In the genomic region with DNA sequence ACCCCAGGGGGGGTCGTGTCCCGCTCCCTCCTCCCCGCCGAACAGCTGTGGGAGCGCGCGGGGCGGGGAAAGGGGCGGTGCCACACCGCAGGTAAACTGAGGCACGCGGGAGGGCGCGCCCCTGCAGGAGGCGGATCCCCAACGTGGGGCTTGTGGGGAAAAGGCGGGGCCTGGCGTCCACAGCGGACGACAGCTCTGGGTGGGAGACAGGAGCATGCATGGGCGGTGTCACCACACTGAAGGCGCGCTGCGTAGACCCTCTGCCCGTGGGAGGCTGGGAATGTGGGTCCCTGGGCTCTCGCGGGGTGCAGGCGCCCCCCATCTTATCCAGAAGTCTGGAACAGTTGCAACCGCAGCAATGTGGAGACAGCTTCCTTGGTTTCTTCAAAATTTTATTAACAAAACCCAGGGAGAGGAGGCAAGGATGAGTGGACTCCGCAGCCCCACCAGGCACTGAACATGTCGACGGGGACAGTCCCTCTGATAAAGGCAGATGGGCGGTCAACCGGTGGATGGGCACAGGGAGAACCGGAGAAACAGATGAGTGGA, we compare ENCODE assay signal across 8 cellular contexts. TPM values are rescaled to one million over a fixed set of nuclear protein-coding genes. Genes with fewer than 3 reads are reported as not detected.
DNase-seq lines count a peak whose midpoint lies in the region; ATAC-seq, FAIRE-seq and TF ChIP-seq lines count a peak whose summit lies in the region.

No MANE protein-coding gene starts in this region.

- no peaks in the 10 kb centered on the region for H3K27me3 ChIP-seq in HL-60 (ENCODE audit: insufficient read depth, poor library complexity, severe bottlenecking)
- H3K27me3 ChIP-seq in mononuclear cell (ENCODE audit: insufficient read depth, low read length) = no peaks in the 10 kb centered on the region

- TF ChIP-seq POLR2A in A549 (IDR thresholded peaks at IDR 0.05; ENCODE audit: low read length) = no peak

- no peak for DNase-seq in A549 (ENCODE audit: low read depth in 1 of 2, low spot score in 1 of 2)
- DNase-seq in HL-60 (ENCODE audit: low read depth in 1 of 2, low spot score in 1 of 2) = no peak
- DNase-seq in chondrocyte (ENCODE audit: low spot score) = peak; percentile 92
- DNase-seq in COLO829 (ENCODE audit: low spot score) = no peak
- no peak for DNase-seq in HK-2 (ENCODE audit: unreplicated experiment)
- no peak for DNase-seq in RKO (ENCODE audit: low spot score)

- H3K4me2 ChIP-seq in A549 = peak overlapping the region; percentile 98

- peak overlapping the region; percentile 95 for H3K4me3 Mint-ChIP-seq in chondrocyte (ENCODE audit: unreplicated experiment)

- H3K4me1 ChIP-seq in A549 (peaks cover 31% of the 10 kb centered on the region), mononuclear cell (ENCODE audit: insufficient read depth, low read length) (peaks cover 34% of the 10 kb centered on the region)

- ATAC-seq in A549 = no peak
- no peak for ATAC-seq in GM18502 (IDR thresholded peaks at IDR 0.05; ENCODE audit: poor library complexity, unreplicated experiment)

- H3K9me3 ChIP-seq in A549 (no peaks in the 10 kb centered on the region), mononuclear cell (ENCODE audit: low read depth, low read length) (no peaks in the 10 kb centered on the region)

- H3K4me1 Mint-ChIP-seq in chondrocyte (ENCODE audit: low read depth) = peaks cover 54% of the 10 kb centered on the region

- WGBS in A549 (ENCODE audit: missing lambda C conversion rate) = 31% methylated on average over 19 of the region's 35 CpGs

- no peak for TF ChIP-seq EP300 in A549 (IDR thresholded peaks at IDR 0.05)

- H3K27ac ChIP-seq in A549 (peak overlapping the region; percentile 92 to 95), HL-60 (replicated peaks) (peak overlapping the region; percentile 76)

- TF ChIP-seq CTCF in A549 (IDR thresholded peaks at IDR 0.05) = no peak
- TF ChIP-seq CTCF in HL-60 (IDR thresholded peaks at IDR 0.05; ENCODE audit: insufficient read depth, low read length) = no peak
- TF ChIP-seq CTCF in chondrocyte (IDR thresholded peaks at IDR 0.05) = no peak

- H3K4me3 ChIP-seq in A549 (peak overlapping the region; percentile 87), HL-60 (replicated peaks; ENCODE audit: insufficient read depth, low read length) (peak overlapping the region; percentile 90), mononuclear cell (ENCODE audit: low read length) (peak overlapping the region; percentile 97)

- peak overlapping the region; percentile 83 for H3K27ac Mint-ChIP-seq in chondrocyte (ENCODE audit: unreplicated experiment)

- POLR2A ChIA-PET in A549 (lab: Yijun Ruan, JAX) = interaction anchor here (0.5 to 1.5 kb wide), 9 partner anchors 11 to 93 kb away, joined by 3 to 14 read pairs (median 5); partner anchors contain the start of genes CFAP53 and SKA1

- H3K36me3 Mint-ChIP-seq in chondrocyte (ENCODE audit: low read depth) = peaks cover 16% of the 10 kb centered on the region

- TF ChIP-seq RAD21 in A549 (conservative IDR thresholded peaks at IDR 0.05 in 1 of 2, IDR thresholded peaks at IDR 0.05 in 1 of 2) = no peak

- FAIRE-seq in A549 (lab: Jason Lieb, UNC) = no peak

- H3K9me3 Mint-ChIP-seq in chondrocyte (ENCODE audit: low read depth) = no peaks in the 10 kb centered on the region

- CTCF ChIA-PET in A549 (lab: Yijun Ruan, JAX) = interaction anchor here (0.7 to 1.4 kb wide), 6 partner anchors 11 to 75 kb away, joined by 3 to 5 read pairs (median 4); no protein-coding TSS in a partner anchor

- no peaks in the 10 kb centered on the region for H3K27me3 Mint-ChIP-seq in chondrocyte (ENCODE audit: low read depth)

TF ChIP-seq in A549, 52 proteins besides CTCF, POLR2A, EP300 and RAD21:
- TF ChIP-seq, protein P1, sequence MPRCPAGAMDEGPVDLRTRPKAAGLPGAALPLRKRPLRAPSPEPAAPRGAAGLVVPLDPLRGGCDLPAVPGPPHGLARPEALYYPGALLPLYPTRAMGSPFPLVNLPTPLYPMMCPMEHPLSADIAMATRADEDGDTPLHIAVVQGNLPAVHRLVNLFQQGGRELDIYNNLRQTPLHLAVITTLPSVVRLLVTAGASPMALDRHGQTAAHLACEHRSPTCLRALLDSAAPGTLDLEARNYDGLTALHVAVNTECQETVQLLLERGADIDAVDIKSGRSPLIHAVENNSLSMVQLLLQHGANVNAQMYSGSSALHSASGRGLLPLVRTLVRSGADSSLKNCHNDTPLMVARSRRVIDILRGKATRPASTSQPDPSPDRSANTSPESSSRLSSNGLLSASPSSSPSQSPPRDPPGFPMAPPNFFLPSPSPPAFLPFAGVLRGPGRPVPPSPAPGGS (IDR thresholded peaks at IDR 0.05) = no peak
- TF ChIP-seq JUN (IDR thresholded peaks at IDR 0.05) (no peak), SREBF2 (IDR thresholded peaks at IDR 0.05) (no peak), REST (IDR thresholded peaks at IDR 0.05) (no peak), E2F6 (IDR thresholded peaks at IDR 0.05; ENCODE audit: borderline replicate concordance, low read depth) (no peak), RARB (CRISPR knock-in tag; IDR thresholded peaks at IDR 0.05) (no peak), USF2 (IDR thresholded peaks at IDR 0.05) (no peak)

RNA-seq across cellular contexts. Expression of gene MBD1, which starts 0.7 kb away (rescaled TPM):
- polyA plus RNA-seq in A549 (2011; rRNA removed) (27.9 and 28.6 TPM in 2 replicates), A549 (2017; fragmentation: RNase III; extraction: RNeasy Plus Mini Kit Qiagen cat#74134 plus additional on column Dnase treatment) (26.7 to 28.6 TPM (median 28.0 TPM) in 3 replicates)
- polyA plus RNA-seq in A549 (2012; cell fraction: cytosol; rRNA removed) = 33.3 and 35.1 TPM in 2 replicates
- 99.0 and 119 TPM in 2 replicates for polyA plus RNA-seq in A549 (2012; cell fraction: nucleus; rRNA removed)
- polyA minus RNA-seq in A549 (2011; rRNA and poly(A)+ RNA removed) = 28.9 and 34.9 TPM in 2 replicates
- total RNA-seq in chondrocyte (60.3 to 68.4 TPM (median 62.0 TPM) in 3 replicates), mononuclear cell (41.6 TPM)

RNA-seq across cellular contexts. Expression of gene CXXC1, which starts 5.4 kb away (rescaled TPM):
- 19.1 and 21.2 TPM in 2 replicates for polyA plus RNA-seq in A549 (2011; rRNA removed)
- polyA plus RNA-seq in A549 (2012; cell fraction: cytosol; rRNA removed) = 72.5 and 73.3 TPM in 2 replicates
- polyA plus RNA-seq in A549 (2012; cell fraction: nucleus; rRNA removed) = 287 and 335 TPM in 2 replicates
- polyA plus RNA-seq in A549 (2017; fragmentation: RNase III; extraction: RNeasy Plus Mini Kit Qiagen cat#74134 plus additional on column Dnase treatment) = 51.2 to 57.4 TPM (median 54.3 TPM) in 3 replicates
- polyA minus RNA-seq in A549 (2011; rRNA and poly(A)+ RNA removed) = 18.0 and 19.1 TPM in 2 replicates
- 47.6 to 60.3 TPM (median 59.2 TPM) in 3 replicates for total RNA-seq in chondrocyte
- total RNA-seq in mononuclear cell = 46.9 TPM

RNA-seq across cellular contexts. Expression of gene CFAP53, which starts 15.8 kb away (rescaled TPM):
- polyA plus RNA-seq in A549 (2011; rRNA removed) (0.38 and 0.66 TPM in 2 replicates), A549 (2017; fragmentation: RNase III; extraction: RNeasy Plus Mini Kit Qiagen cat#74134 plus additional on column Dnase treatment) (0.45 to 0.55 TPM (median 0.54 TPM) in 3 replicates)
- polyA plus RNA-seq in A549 (2012; cell fraction: cytosol; rRNA removed) = 0.18 and 0.21 TPM in 2 replicates
- 0.05 and 0.06 TPM in 2 replicates for polyA plus RNA-seq in A549 (2012; cell fraction: nucleus; rRNA removed)
- 0.12 and 0.19 TPM in 2 replicates for polyA minus RNA-seq in A549 (2011; rRNA and poly(A)+ RNA removed)
- total RNA-seq in chondrocyte (0.17 to 0.26 TPM in 2 of 3 replicates, not detected in the other), mononuclear cell (not detected)
